In the genomic region with DNA sequence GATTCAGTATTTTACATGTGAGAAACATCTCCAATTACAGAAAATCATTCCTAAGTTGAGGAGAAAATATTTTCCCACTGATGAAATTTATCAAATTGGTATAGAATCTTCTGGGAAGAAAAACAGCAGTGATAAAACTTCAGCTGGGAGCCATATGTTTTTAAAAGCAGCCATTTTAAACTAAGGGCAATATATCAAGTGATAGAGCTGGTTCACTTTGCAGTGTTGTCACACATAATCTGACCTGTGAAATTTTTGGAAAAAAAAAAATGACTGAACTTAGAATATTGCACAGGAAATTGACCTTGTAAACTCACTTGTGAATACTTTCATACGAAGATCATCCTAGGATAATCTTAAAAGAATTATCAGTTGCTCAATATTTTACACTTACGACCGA, we compare ENCODE assay signal across 27 cellular contexts.
"Had no signal": no experiment of that assay in that cellular context is flagged by ENCODE, and none has a peak within 500 bp of the region (broad histone marks: within the 10 kb centered on the region; RNA-seq: fewer than 3 reads in every experiment).

No MANE protein-coding gene starts in this region.

- H3K27ac ChIP-seq: breast epithelium, esophagus muscularis mucosa, left lung, lower lobe of right lung, neutrophil, ovary, prostate gland, uterus had no signal

- H3K9me3 ChIP-seq: breast epithelium, esophagus muscularis mucosa, left lung, lower lobe of right lung, mucosa of descending colon, neutrophil, ovary, prostate gland, uterus had no signal

- ATAC-seq: activated CD8-positive, alpha-beta T cell treated with anti-CD3 and anti-CD28 coated beads for 36 hours; activated naive CD8-positive, alpha-beta T cell treated with anti-CD3 and anti-CD28 coated beads, Interleukin-2, amount 50 U/mL, for 24 hours; left lung; lower lobe of right lung; mucosa of descending colon; sciatic nerve; stimulated activated memory B cell treated with anti-CD40 and anti-IgM and Interleukin-4, amounts not matched to agents 10 μg/mL and 1 μg/mL and 100 μg/mL, for 72 hours; stimulated activated naive CD8-positive, alpha-beta T cell treated with anti-CD3 and anti-CD28 coated beads, Interleukin-15, amount 100 ng/mL, for 72 hours had no signal

- H3K4me2 ChIP-seq: smooth muscle cell had no signal

- H3K4me3 ChIP-seq: breast epithelium, esophagus muscularis mucosa, left lung, lower lobe of right lung, mucosa of descending colon, ovary, prostate gland, smooth muscle cell, uterus had no signal

- H3K36me3 ChIP-seq: breast epithelium, esophagus muscularis mucosa, left lung, lower lobe of right lung, neutrophil, ovary, prostate gland, uterus had no signal

- H3K4me1 ChIP-seq: breast epithelium, esophagus muscularis mucosa, left lung, lower lobe of right lung, prostate gland, uterus had no signal

- DNase-seq: activated B cell treated with CpG ODN at 0.5 μM for 24 hours; activated CD4-positive, alpha-beta T cell treated with anti-CD3 and anti-CD28 coated beads, Interleukin-2, amount 50 U/mL, for 1 hour; activated CD8-positive, alpha-beta T cell treated with anti-CD3 and anti-CD28 coated beads for 36 hours; activated naive CD8-positive, alpha-beta T cell treated with anti-CD3 and anti-CD28 coated beads, Interleukin-2, amount 50 U/mL, for 24 hours; activated T-cell treated with anti-CD3 and anti-CD28 coated beads, Interleukin-2, amount 50 U/mL, for 48 hours; central memory CD4-positive, alpha-beta T cell; glutamatergic neuron; left lung; lower lobe of right lung; mesendoderm; mucosa of descending colon; nephron progenitor cell; ovary; retina; stimulated activated CD4-positive, alpha-beta T cell treated with anti-CD3 and anti-CD28 coated beads, Interleukin-1b, Interleukin-23, amount 100 ng/mL, for 48 hours; stimulated activated CD4-positive, alpha-beta T cell treated with anti-CD3 and anti-CD28 coated beads, Interleukin-4, amount 100 ng/mL, for 4 hours; stimulated activated CD8-positive, alpha-beta memory T cell treated with anti-CD3 and anti-CD28 coated beads, Interleukin-4, amount 100 ng/mL, for 48 hours; stimulated activated naive CD8-positive, alpha-beta T cell treated with anti-CD3 and anti-CD28 coated beads, Interleukin-15, amount 100 ng/mL, for 72 hours; substantia nigra; uterus had no signal

- H3K27me3 ChIP-seq: ovary, uterus had no signal
